37 cellular contexts compared by ENCODE assay signal in genomic region chr14:82806426-82806825, GRCh38.
"Had no signal": no experiment of that assay in that cellular context is flagged by ENCODE, and none has a peak within 500 bp of the region (broad histone marks: within the 10 kb centered on the region; RNA-seq: fewer than 3 reads in every experiment).

No MANE protein-coding gene starts in this region.

- H3K27ac ChIP-seq: adrenal gland, body of pancreas, cardiac muscle cell, colonic mucosa, gastrocnemius medialis, parathyroid adenoma, psoas muscle, right atrium auricular region, stomach, thyroid gland, upper lobe of left lung, VCaP had no signal

- H3K4me1 ChIP-seq: adrenal gland, body of pancreas, colonic mucosa, gastrocnemius medialis, parathyroid adenoma, psoas muscle, right atrium auricular region, stomach, thyroid gland, upper lobe of left lung had no signal

- H3K27me3 ChIP-seq: adrenal gland, body of pancreas, cardiac muscle cell, colonic mucosa, gastrocnemius medialis, right atrium auricular region, stomach, thyroid gland, upper lobe of left lung had no signal

- H3K4me3 ChIP-seq: adrenal gland, body of pancreas, cardiac muscle cell, colonic mucosa, gastrocnemius medialis, psoas muscle, right atrium auricular region, stomach, thyroid gland, upper lobe of left lung had no signal

- H3K4me1 Mint-ChIP-seq: activated naive CD8-positive, alpha-beta T cell treated with anti-CD3 and anti-CD28 coated beads for 36 hours; naive thymus-derived CD4-positive, alpha-beta T cell; stimulated activated naive B cell treated with anti-CD40 and anti-IgM and Interleukin-4, amounts not matched to agents 10 μg/mL and 1 μg/mL and 100 μg/mL, for 72 hours had no signal

- FAIRE-seq: keratinocyte, TTC549 had no signal

- H3K27me3 Mint-ChIP-seq: activated naive CD8-positive, alpha-beta T cell treated with anti-CD3 and anti-CD28 coated beads for 36 hours; naive thymus-derived CD4-positive, alpha-beta T cell; stimulated activated naive B cell treated with anti-CD40 and anti-IgM and Interleukin-4, amounts not matched to agents 10 μg/mL and 1 μg/mL and 100 μg/mL, for 72 hours had no signal

- H3K36me3 Mint-ChIP-seq: activated naive CD8-positive, alpha-beta T cell treated with anti-CD3 and anti-CD28 coated beads for 36 hours; mesothelial cell of epicardium; stimulated activated naive B cell treated with anti-CD40 and anti-IgM and Interleukin-4, amounts not matched to agents 10 μg/mL and 1 μg/mL and 100 μg/mL, for 72 hours had no signal

- H3K36me3 ChIP-seq: adrenal gland, cardiac muscle cell, colonic mucosa, gastrocnemius medialis, right atrium auricular region, stomach, thyroid gland, upper lobe of left lung had no signal

- DNase-seq: activated CD4-positive, alpha-beta T cell treated with anti-CD3 and anti-CD28 coated beads for 48 hours; activated CD4-positive, alpha-beta T cell treated with anti-CD3 and anti-CD28 coated beads, Interleukin-2, amount 50 U/mL, for 48 hours; activated CD8-positive, alpha-beta memory T cell treated with anti-CD3 and anti-CD28 coated beads, Interleukin-2, amount 50 U/mL, for 4 hours; activated effector memory CD4-positive, alpha-beta T cell treated with anti-CD3 and anti-CD28 coated beads, Interleukin-2, amount 50 U/mL, for 16 hours; activated naive CD4-positive, alpha-beta T cell treated with anti-CD3 and anti-CD28 coated beads for 36 hours; activated naive CD8-positive, alpha-beta T cell treated with anti-CD3 and anti-CD28 coated beads for 36 hours; activated T-cell treated with anti-CD3 and anti-CD28 coated beads, Interleukin-2, amount 50 U/mL, for 1 hour; adrenal gland; aorta; body of pancreas; cerebellar nuclear complex; colonic mucosa; effector CD8-positive, alpha-beta T cell; gastrocnemius medialis; glutamatergic neuron; left colon; naive thymus-derived CD4-positive, alpha-beta T cell; occipital lobe; psoas muscle; stimulated activated CD4-positive, alpha-beta T cell treated with anti-CD3 and anti-CD28 coated beads, Interleukin-15, amount 100 ng/mL, for 24 hours; stimulated activated CD4-positive, alpha-beta T cell treated with anti-CD3 and anti-CD28 coated beads, Interleukin-2, amount 100 ng/mL, for 24 hours; stimulated activated naive B cell treated with anti-CD40 and anti-IgM and Interleukin-4, amounts not matched to agents 10 μg/mL and 1 μg/mL and 100 μg/mL, for 72 hours; stomach; T-helper 9 cell; thyroid gland; upper lobe of left lung had no signal

- H3K79me2 ChIP-seq: parathyroid adenoma had no signal

- ATAC-seq: activated CD4-positive, CD25-positive, alpha-beta regulatory T cell treated with anti-CD3 and anti-CD28 coated beads, Interleukin-2, amount 50 U/mL, for 24 hours; body of pancreas; gastrocnemius medialis; left colon; naive thymus-derived CD4-positive, alpha-beta T cell; psoas muscle; stimulated activated naive B cell treated with anti-CD40 and anti-IgM and Interleukin-4, amounts not matched to agents 10 μg/mL and 1 μg/mL and 100 μg/mL, for 72 hours had no signal

- H2AFZ ChIP-seq: parathyroid adenoma had no signal

- H3K9ac ChIP-seq: parathyroid adenoma had no signal

- H3K27ac Mint-ChIP-seq: activated naive CD4-positive, alpha-beta T cell treated with anti-CD3 and anti-CD28 coated beads for 36 hours; activated naive CD8-positive, alpha-beta T cell treated with anti-CD3 and anti-CD28 coated beads for 36 hours; activated T-helper 1 cell treated with anti-CD3 and anti-CD28 coated beads, Interleukin-12 subunit alpha, Interleukin-12 subunit beta, Interleukin-2, Interleukin-4 antibody, amounts not matched to agents 30 ng/mL and 10 ng/mL and 1 ng/mL, durations not matched to agents 14 hours and 24 hours and 36 hours; mesothelial cell of epicardium; naive thymus-derived CD4-positive, alpha-beta T cell; stimulated activated naive B cell treated with anti-CD40 and anti-IgM and Interleukin-4, amounts not matched to agents 10 μg/mL and 1 μg/mL and 100 μg/mL, for 72 hours; T-helper 1 cell treated with Interleukin-12 subunit alpha and Interleukin-12 subunit beta and Interleukin-4 antibody, amounts not matched to agents 30 μg/mL and 1 μg/mL, for 36 hours had no signal

- H3K9me3 ChIP-seq: adrenal gland, body of pancreas, colonic mucosa, gastrocnemius medialis, psoas muscle, right atrium auricular region, stomach, thyroid gland had no signal

- H3K4me3 Mint-ChIP-seq: activated naive CD4-positive, alpha-beta T cell treated with anti-CD3 and anti-CD28 coated beads for 36 hours; activated naive CD8-positive, alpha-beta T cell treated with anti-CD3 and anti-CD28 coated beads for 36 hours; activated T-helper 1 cell treated with anti-CD3 and anti-CD28 coated beads, Interleukin-12 subunit alpha, Interleukin-12 subunit beta, Interleukin-2, Interleukin-4 antibody, amounts not matched to agents 30 ng/mL and 10 ng/mL and 1 ng/mL, durations not matched to agents 14 hours and 24 hours and 36 hours; mesothelial cell of epicardium; naive thymus-derived CD4-positive, alpha-beta T cell; neural crest cell; stimulated activated naive B cell treated with anti-CD40 and anti-IgM and Interleukin-4, amounts not matched to agents 10 μg/mL and 1 μg/mL and 100 μg/mL, for 72 hours; T-helper 1 cell treated with Interleukin-12 subunit alpha and Interleukin-12 subunit beta and Interleukin-4 antibody, amounts not matched to agents 30 μg/mL and 1 μg/mL, for 36 hours had no signal
